Comparison of ENCODE assay signal across 23 cellular contexts in the genomic region with DNA sequence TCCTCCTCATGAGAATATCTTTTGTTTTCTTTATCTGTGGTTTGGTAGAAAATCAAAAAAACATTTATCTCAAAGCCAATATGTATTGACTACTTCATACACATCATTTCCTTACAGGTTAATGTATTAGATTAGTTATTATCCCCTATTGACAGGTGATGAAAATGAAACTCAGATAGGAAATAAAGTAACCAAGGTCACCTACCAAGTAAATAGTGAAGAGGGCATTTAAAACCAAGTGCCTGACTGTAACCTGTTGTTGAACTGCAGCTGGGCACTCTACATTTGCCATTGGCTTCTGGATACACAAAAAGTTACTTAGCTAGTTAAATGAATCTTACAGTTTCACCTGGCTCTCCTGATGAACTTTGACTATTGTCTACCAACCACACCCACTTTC.
"Had no signal": no experiment of that assay in that cellular context is flagged by ENCODE, and none has a peak within 500 bp of the region (broad histone marks: within the 10 kb centered on the region; RNA-seq: fewer than 3 reads in every experiment).

No MANE protein-coding gene starts in this region.

- H2AFZ ChIP-seq: hepatocyte had no signal

- ATAC-seq: foreskin keratinocyte; gastroesophageal sphincter; heart left ventricle; left colon; left lobe of liver; left ventricle myocardium superior; lower lobe of right lung; mucosa of descending colon; naive thymus-derived CD8-positive, alpha-beta T cell had no signal

- H3K4me1 ChIP-seq: esophagus muscularis mucosa, foreskin keratinocyte, gastroesophageal sphincter, heart left ventricle, lower lobe of right lung had no signal

- H3K4me1 Mint-ChIP-seq: immature natural killer cell; naive B cell; naive thymus-derived CD8-positive, alpha-beta T cell had no signal

- H3K36me3 ChIP-seq: esophagus muscularis mucosa, gastroesophageal sphincter, heart left ventricle, lower lobe of right lung had no signal

- H3K4me3 Mint-ChIP-seq: immature natural killer cell; mesothelial cell of epicardium; naive B cell; naive thymus-derived CD8-positive, alpha-beta T cell had no signal

- DNase-seq: dermis blood vessel endothelial cell; dorsolateral prefrontal cortex; effector CD4-positive, alpha-beta T cell; effector memory CD4-positive, alpha-beta T cell; foreskin keratinocyte; heart left ventricle; hypothalamus; immature natural killer cell; islet precursor cell; kidney; kidney glomerular epithelial cell; left colon; left ventricle myocardium superior; lower lobe of right lung; mesenchymal stem cell; mucosa of descending colon; naive B cell; naive thymus-derived CD8-positive, alpha-beta T cell had no signal

- H3K9me3 Mint-ChIP-seq: naive thymus-derived CD8-positive, alpha-beta T cell had no signal

- H3K36me3 Mint-ChIP-seq: immature natural killer cell; mesothelial cell of epicardium; naive B cell; naive thymus-derived CD8-positive, alpha-beta T cell had no signal

- H3K4me3 ChIP-seq: dorsolateral prefrontal cortex, esophagus muscularis mucosa, gastroesophageal sphincter, heart left ventricle, hepatocyte, lower lobe of right lung, mucosa of descending colon had no signal

- H3K27ac Mint-ChIP-seq: immature natural killer cell; mesothelial cell of epicardium; naive B cell; naive thymus-derived CD8-positive, alpha-beta T cell had no signal

- H3K27ac ChIP-seq: dorsolateral prefrontal cortex, esophagus muscularis mucosa, foreskin keratinocyte, gastroesophageal sphincter, heart left ventricle, hepatocyte, lower lobe of right lung had no signal

- H3K27me3 ChIP-seq: esophagus muscularis mucosa, foreskin keratinocyte, gastroesophageal sphincter, heart left ventricle, hepatocyte had no signal

- H3K4me2 ChIP-seq: hepatocyte had no signal

- H3K79me2 ChIP-seq: hepatocyte had no signal

- H3K9me3 ChIP-seq: esophagus muscularis mucosa, gastroesophageal sphincter, heart left ventricle, lower lobe of right lung, mucosa of descending colon had no signal
